In the genomic region with DNA sequence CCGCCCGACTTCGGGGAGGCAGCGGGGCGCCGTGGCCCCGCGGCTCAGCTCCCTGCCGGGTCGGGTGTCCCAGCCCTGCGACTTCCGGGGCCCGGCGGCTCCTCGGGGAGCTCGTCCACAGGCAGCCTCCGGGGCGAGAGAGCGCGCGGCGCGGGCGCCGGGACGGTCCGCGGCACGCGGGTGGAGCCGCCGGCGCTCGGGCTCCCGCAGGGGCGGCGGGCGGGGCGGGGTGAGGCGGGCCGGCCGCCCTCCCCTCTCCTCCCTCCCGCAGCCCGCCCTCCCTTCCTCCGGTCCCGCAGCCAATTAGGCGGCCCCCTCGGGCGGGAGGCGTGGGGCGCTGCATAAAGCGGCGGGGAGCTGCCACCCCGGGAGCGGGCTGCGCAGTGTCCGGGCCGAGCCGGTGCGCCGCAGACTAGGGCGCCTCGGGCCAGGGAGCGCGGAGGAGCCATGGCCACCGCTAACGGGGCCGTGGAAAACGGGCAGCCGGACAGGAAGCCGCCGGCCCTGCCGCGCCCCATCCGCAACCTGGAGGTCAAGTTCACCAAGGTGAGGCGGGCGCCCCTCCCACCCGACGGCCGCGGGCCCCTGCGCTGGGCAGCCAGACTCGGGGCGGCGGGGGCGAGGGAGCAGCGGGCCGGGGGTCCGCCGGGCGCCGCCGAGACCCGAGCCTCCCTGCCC, we compare ENCODE assay signal across 8 cellular contexts. TPM values are rescaled to one million over a fixed set of nuclear protein-coding genes. Genes with fewer than 3 reads are reported as not detected.
DNase-seq lines count a peak whose midpoint lies in the region; ATAC-seq, FAIRE-seq and TF ChIP-seq lines count a peak whose summit lies in the region.
"Had no signal": no experiment of that assay in that cellular context is flagged by ENCODE, and none has a peak within 500 bp of the region (broad histone marks: within the 10 kb centered on the region; RNA-seq: fewer than 3 reads in every experiment).

ALDH1A3 (plus strand) TSS at position 371 of the 678 bp plus-strand sequence; CDS start at position 448, 77 bp downstream.

- DNase-seq in GM12891 (ENCODE audit: insufficient read length, low spot score), result peak; percentile 50
- DNase-seq in activated T-helper 2 cell treated with anti-CD3 and anti-CD28 coated beads, Interferon-gamma antibody, Interleukin-2, Interleukin-4, amounts not matched to agents 10 μg/mL and 5 μg/mL and 100 μg/mL, durations not matched to agents 14 hours and 24 hours and 36 hours (ENCODE audit: low spot score), result no peak
- DNase-seq in left cardiac atrium, result peak; percentile 69
- peak; percentile 78 for DNase-seq in sciatic nerve (ENCODE audit: low spot score)
- no peak for DNase-seq in hippocampal formation (lab: John Stamatoyannopoulos, UW)

- peaks cover 81% of the 10 kb centered on the region for H3K27me3 Mint-ChIP-seq in activated T-helper 2 cell treated with anti-CD3 and anti-CD28 coated beads, Interferon-gamma antibody, Interleukin-2, Interleukin-4, amounts not matched to agents 10 μg/mL and 5 μg/mL and 100 μg/mL, durations not matched to agents 14 hours and 24 hours and 36 hours (ENCODE audit: low read depth)

- peak; percentile 45 for ATAC-seq in HG03175 (IDR thresholded peaks at IDR 0.05; ENCODE audit: unreplicated experiment)
- ATAC-seq in left cardiac atrium, result peak; percentile 75 to 87
- peak; percentile 84 for ATAC-seq in sciatic nerve
- ATAC-seq in HG03457 (IDR thresholded peaks at IDR 0.05; ENCODE audit: unreplicated experiment), result no peak

- intact Hi-C loops in activated T-helper 2 cell treated with anti-CD3 and anti-CD28 coated beads, Interferon-gamma antibody, Interleukin-2, Interleukin-4, amounts not matched to agents 10 μg/mL and 5 μg/mL and 100 μg/mL, durations not matched to agents 14 hours and 24 hours and 36 hours (cut with micrococcal nuclease), result no loop called here
- intact Hi-C loops in left cardiac atrium (cut with DNase I) (loop anchor here in 1 of 2 donors (10.0 kb wide), 1 partner anchor 55 kb away; no protein-coding TSS in a partner anchor), sciatic nerve (cut with DNase I) (loop anchor here (10.0 kb wide), 1 partner anchor 245 kb away; no protein-coding TSS in a partner anchor)

- no peak for TF ChIP-seq POLR2A in GM12891 (IDR thresholded peaks at IDR 0.05; ENCODE audit: low read depth, low read length)

- no peaks in the 10 kb centered on the region for H3K9me3 Mint-ChIP-seq in activated T-helper 2 cell treated with anti-CD3 and anti-CD28 coated beads, Interferon-gamma antibody, Interleukin-2, Interleukin-4, amounts not matched to agents 10 μg/mL and 5 μg/mL and 100 μg/mL, durations not matched to agents 14 hours and 24 hours and 36 hours

- no peaks in the 10 kb centered on the region for H3K36me3 Mint-ChIP-seq in activated T-helper 2 cell treated with anti-CD3 and anti-CD28 coated beads, Interferon-gamma antibody, Interleukin-2, Interleukin-4, amounts not matched to agents 10 μg/mL and 5 μg/mL and 100 μg/mL, durations not matched to agents 14 hours and 24 hours and 36 hours (ENCODE audit: low read depth)

- no peak within 1 kb of the TSS for H3K27ac Mint-ChIP-seq in activated T-helper 2 cell treated with anti-CD3 and anti-CD28 coated beads, Interferon-gamma antibody, Interleukin-2, Interleukin-4, amounts not matched to agents 10 μg/mL and 5 μg/mL and 100 μg/mL, durations not matched to agents 14 hours and 24 hours and 36 hours

- peaks cover 2% of the 10 kb centered on the region for H3K4me1 Mint-ChIP-seq in activated T-helper 2 cell treated with anti-CD3 and anti-CD28 coated beads, Interferon-gamma antibody, Interleukin-2, Interleukin-4, amounts not matched to agents 10 μg/mL and 5 μg/mL and 100 μg/mL, durations not matched to agents 14 hours and 24 hours and 36 hours (ENCODE audit: low read depth)

- FAIRE-seq in GM12891 (lab: Jason Lieb, UNC), result no peak
- FAIRE-seq: TTC549 had no signal

- peak within 1 kb of the TSS; percentile 35 for H3K4me3 Mint-ChIP-seq in activated T-helper 2 cell treated with anti-CD3 and anti-CD28 coated beads, Interferon-gamma antibody, Interleukin-2, Interleukin-4, amounts not matched to agents 10 μg/mL and 5 μg/mL and 100 μg/mL, durations not matched to agents 14 hours and 24 hours and 36 hours (ENCODE audit: low read depth)

TF ChIP-seq in GM12891, 5 proteins besides CTCF, POLR2A, EP300 and RAD21:
- TF ChIP-seq POLR2AphosphoS5 (IDR thresholded peaks at IDR 0.05; ENCODE audit: low read depth, low read length) (no peak), SPI1 (IDR thresholded peaks at IDR 0.05; ENCODE audit: low read depth, low read length) (no peak), POU2F2 (IDR thresholded peaks at IDR 0.05; ENCODE audit: low read depth, low read length) (no peak), TAF1 (IDR thresholded peaks at IDR 0.05; ENCODE audit: low read depth, low read length) (no peak), PAX5 (IDR thresholded peaks at IDR 0.05; ENCODE audit: insufficient read depth, low read length, severe bottlenecking) (no peak)

RNA-seq across cellular contexts. Expression of gene ALDH1A3, which starts in this region (rescaled TPM):
- 0.03 TPM for polyA plus RNA-seq in GM12891 (2012; ENCODE audit: low read depth, missing spikeins)
- total RNA-seq in activated T-helper 2 cell treated with anti-CD3 and anti-CD28 coated beads, Interferon-gamma antibody, Interleukin-2, Interleukin-4, amounts not matched to agents 10 μg/mL and 5 μg/mL and 100 μg/mL, durations not matched to agents 14 hours and 24 hours and 36 hours, result not detected in 2 replicates
- 10 to 100 TPM in 1 of 2 donors, 1 to 10 TPM in 1; 3.4 to 13.7 TPM for total RNA-seq in left cardiac atrium
- total RNA-seq in sciatic nerve, result 48.3 TPM

Comparison
In these comparisons a context has a peak if more than half of its experiments do, and no peak if none do; other contexts are left out.
1. DNase-seq: peak in GM12891 (single experiment), left cardiac atrium (single experiment) and sciatic nerve (single experiment); none in activated T-helper 2 cell treated with anti-CD3 and anti-CD28 coated beads, Interferon-gamma antibody, Interleukin-2, Interleukin-4, amounts not matched to agents 10 μg/mL and 5 μg/mL and 100 μg/mL, durations not matched to agents 14 hours and 24 hours and 36 hours (single experiment) and hippocampal formation (0 of 2).